In the genomic region with DNA sequence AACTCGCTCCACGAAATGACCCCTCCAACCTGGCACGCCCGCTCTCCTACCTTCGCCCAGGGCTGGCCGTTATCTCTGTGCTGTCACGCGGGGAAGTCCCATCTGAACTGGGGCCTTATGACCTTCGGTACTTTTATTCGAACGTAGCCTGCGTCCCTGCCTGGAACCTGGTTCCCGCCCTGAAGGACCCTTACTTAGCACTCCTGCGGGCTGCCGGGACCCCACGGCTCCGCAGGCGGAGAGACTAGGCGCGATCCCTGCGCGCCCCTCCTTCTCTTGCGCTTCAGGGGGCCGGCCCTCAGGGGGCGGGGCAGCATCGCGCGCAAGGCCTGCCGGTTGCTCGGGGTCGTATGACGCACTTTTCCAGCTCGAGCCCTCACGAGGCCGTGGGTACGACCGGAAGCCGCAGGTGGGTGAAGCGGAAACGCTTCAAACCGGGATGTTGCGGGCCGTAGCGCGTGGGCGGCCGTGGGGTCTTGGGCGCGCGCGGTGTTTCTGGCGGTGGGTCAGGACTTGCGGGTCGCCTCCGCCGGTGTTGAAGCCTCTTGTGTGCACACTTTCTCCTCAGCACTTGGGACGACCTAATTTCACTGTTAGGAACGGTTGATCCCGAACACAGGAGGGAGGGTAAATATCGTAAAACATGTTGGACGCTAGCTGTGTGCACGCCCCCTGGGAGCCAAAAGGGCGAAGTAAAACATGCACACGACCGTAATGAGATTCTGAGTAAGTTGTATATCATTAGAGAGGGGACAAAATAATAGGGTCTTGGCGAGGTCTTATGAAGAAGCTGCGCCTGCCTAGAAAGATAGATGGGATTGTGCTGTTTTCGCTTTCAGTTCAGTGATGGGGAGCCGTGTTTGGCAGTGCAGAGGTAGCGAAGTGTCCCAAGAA, we compare ENCODE assay signal across 1 cellular context.
TF ChIP-seq lines count a peak whose summit lies in the region.

A gene (plus strand): TSS at position 325 of the 894 bp plus-strand sequence. CDS start 6,991 bp downstream, outside the sequence.
A gene with protein sequence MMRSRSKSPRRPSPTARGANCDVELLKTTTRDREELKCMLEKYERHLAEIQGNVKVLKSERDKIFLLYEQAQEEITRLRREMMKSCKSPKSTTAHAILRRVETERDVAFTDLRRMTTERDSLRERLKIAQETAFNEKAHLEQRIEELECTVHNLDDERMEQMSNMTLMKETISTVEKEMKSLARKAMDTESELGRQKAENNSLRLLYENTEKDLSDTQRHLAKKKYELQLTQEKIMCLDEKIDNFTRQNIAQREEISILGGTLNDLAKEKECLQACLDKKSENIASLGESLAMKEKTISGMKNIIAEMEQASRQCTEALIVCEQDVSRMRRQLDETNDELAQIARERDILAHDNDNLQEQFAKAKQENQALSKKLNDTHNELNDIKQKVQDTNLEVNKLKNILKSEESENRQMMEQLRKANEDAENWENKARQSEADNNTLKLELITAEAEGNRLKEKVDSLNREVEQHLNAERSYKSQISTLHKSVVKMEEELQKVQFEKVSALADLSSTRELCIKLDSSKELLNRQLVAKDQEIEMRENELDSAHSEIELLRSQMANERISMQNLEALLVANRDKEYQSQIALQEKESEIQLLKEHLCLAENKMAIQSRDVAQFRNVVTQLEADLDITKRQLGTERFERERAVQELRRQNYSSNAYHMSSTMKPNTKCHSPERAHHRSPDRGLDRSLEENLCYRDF (minus strand): TSS at position 300 of the 894 bp plus-strand sequence. CDS start 45,503 bp downstream, outside the sequence.

TF ChIP-seq in GM12878, 131 proteins besides CTCF, POLR2A, EP300 and RAD21 (continued from another document and continues in another):
- TF ChIP-seq, protein P1, sequence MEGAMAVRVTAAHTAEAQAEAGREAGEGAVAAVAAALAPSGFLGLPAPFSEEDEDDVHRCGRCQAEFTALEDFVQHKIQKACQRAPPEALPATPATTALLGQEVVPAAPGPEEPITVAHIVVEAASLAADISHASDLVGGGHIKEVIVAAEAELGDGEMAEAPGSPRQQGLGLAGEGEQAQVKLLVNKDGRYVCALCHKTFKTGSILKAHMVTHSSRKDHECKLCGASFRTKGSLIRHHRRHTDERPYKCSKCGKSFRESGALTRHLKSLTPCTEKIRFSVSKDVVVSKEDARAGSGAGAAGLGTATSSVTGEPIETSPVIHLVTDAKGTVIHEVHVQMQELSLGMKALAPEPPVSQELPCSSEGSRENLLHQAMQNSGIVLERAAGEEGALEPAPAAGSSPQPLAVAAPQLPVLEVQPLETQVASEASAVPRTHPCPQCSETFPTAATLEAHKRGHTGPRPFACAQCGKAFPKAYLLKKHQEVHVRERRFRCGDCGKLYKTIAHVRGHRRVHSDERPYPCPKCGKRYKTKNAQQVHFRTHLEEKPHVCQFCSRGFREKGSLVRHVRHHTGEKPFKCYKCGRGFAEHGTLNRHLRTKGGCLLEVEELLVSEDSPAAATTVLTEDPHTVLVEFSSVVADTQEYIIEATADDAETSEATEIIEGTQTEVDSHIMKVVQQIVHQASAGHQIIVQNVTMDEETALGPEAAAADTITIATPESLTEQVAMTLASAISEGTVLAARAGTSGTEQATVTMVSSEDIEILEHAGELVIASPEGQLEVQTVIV (IDR thresholded peaks at IDR 0.05; ENCODE audit: borderline replicate concordance, partially characterized antibody): no peak
- peak; percentile 98 for TF ChIP-seq GATAD2B (conservative IDR thresholded peaks at IDR 0.05; ENCODE audit: low read depth)
- TF ChIP-seq, protein P2, sequence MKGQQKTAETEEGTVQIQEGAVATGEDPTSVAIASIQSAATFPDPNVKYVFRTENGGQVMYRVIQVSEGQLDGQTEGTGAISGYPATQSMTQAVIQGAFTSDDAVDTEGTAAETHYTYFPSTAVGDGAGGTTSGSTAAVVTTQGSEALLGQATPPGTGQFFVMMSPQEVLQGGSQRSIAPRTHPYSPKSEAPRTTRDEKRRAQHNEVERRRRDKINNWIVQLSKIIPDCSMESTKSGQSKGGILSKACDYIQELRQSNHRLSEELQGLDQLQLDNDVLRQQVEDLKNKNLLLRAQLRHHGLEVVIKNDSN (IDR thresholded peaks at IDR 0.05; ENCODE audit: borderline replicate concordance, extremely low read length, insufficient read depth, low read depth, low read length): peak; percentile 38
- no peak for TF ChIP-seq CBX5 (IDR thresholded peaks at IDR 0.05; ENCODE audit: low read depth)
- TF ChIP-seq HDAC2 (IDR thresholded peaks at IDR 0.05): no peak
- TF ChIP-seq EGR1 (IDR thresholded peaks at IDR 0.05; ENCODE audit: borderline replicate concordance in 1 of 2, low read depth in 2 of 2, low read length in 2 of 2): peak; percentile 76 to 99
- TF ChIP-seq POU2F2 (IDR thresholded peaks at IDR 0.05; ENCODE audit: borderline replicate concordance, low read depth, low read length): peak; percentile 78; the same call in 1 of the 3 replicates
- no peak for TF ChIP-seq SUZ12 (IDR thresholded peaks at IDR 0.05; ENCODE audit: unreplicated experiment)
- TF ChIP-seq RFX5 (IDR thresholded peaks at IDR 0.05; ENCODE audit: low read depth, low read length): no peak
- TF ChIP-seq, protein P3, sequence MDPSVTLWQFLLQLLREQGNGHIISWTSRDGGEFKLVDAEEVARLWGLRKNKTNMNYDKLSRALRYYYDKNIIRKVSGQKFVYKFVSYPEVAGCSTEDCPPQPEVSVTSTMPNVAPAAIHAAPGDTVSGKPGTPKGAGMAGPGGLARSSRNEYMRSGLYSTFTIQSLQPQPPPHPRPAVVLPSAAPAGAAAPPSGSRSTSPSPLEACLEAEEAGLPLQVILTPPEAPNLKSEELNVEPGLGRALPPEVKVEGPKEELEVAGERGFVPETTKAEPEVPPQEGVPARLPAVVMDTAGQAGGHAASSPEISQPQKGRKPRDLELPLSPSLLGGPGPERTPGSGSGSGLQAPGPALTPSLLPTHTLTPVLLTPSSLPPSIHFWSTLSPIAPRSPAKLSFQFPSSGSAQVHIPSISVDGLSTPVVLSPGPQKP (IDR thresholded peaks at IDR 0.05; ENCODE audit: low read depth, low read length): no peak; the same call in 1 of the 2 replicates
- no peak for TF ChIP-seq YBX1 (IDR thresholded peaks at IDR 0.05)
- TF ChIP-seq SIX5 (IDR thresholded peaks at IDR 0.05; ENCODE audit: low read depth, low read length, severe bottlenecking): no peak
- peak; percentile 41 for TF ChIP-seq YY1 (IDR thresholded peaks at IDR 0.05; ENCODE audit: low read depth, low read length)
- TF ChIP-seq NRF1 (conservative IDR thresholded peaks at IDR 0.05; ENCODE audit: low read depth, low read length): 0 out of 2 replicates have a peak, but pooled peaks have one; percentile 13
- TF ChIP-seq SMARCA5 (IDR thresholded peaks at IDR 0.05): peak; percentile 48; the same call in 1 of the 2 replicates
- peak; percentile 90 for TF ChIP-seq ATF7 (IDR thresholded peaks at IDR 0.05; ENCODE audit: low read depth)
- TF ChIP-seq ZSCAN29 (IDR thresholded peaks at IDR 0.05): peak; percentile 72; the same call in 1 of the 2 replicates
- TF ChIP-seq CHD2 (IDR thresholded peaks at IDR 0.05; ENCODE audit: borderline replicate concordance, low read depth, low read length): peak; percentile 64; the same call in 1 of the 2 replicates
- peak; percentile 82 for TF ChIP-seq POLR2AphosphoS2 (IDR thresholded peaks at IDR 0.05; ENCODE audit: low read depth, low read length)
- TF ChIP-seq FOXM1 (IDR thresholded peaks at IDR 0.05; ENCODE audit: low read depth, low read length): 0 out of 2 replicates have a peak, but pooled peaks have one; percentile 39
- 0 out of 2 replicates have a peak, but pooled peaks have one; percentile 44 for TF ChIP-seq TARDBP (IDR thresholded peaks at IDR 0.05; ENCODE audit: borderline replicate concordance)
- peak; percentile 17; the same call in 1 of the 2 replicates for TF ChIP-seq MTA3 (IDR thresholded peaks at IDR 0.05; ENCODE audit: borderline replicate concordance, low read length)
- peak; percentile 83 for TF ChIP-seq GABPA (IDR thresholded peaks at IDR 0.05; ENCODE audit: low read depth)
- peak; percentile 80 for TF ChIP-seq NR2C1 (IDR thresholded peaks at IDR 0.05)
- no peak for TF ChIP-seq MYB (IDR thresholded peaks at IDR 0.05; ENCODE audit: borderline replicate concordance, low read depth, low read length)
- peak; percentile 89 for TF ChIP-seq LARP7 (IDR thresholded peaks at IDR 0.05)
- peak; percentile 94 to 96 for TF ChIP-seq IKZF2 (IDR thresholded peaks at IDR 0.05)
- TF ChIP-seq, protein P4, sequence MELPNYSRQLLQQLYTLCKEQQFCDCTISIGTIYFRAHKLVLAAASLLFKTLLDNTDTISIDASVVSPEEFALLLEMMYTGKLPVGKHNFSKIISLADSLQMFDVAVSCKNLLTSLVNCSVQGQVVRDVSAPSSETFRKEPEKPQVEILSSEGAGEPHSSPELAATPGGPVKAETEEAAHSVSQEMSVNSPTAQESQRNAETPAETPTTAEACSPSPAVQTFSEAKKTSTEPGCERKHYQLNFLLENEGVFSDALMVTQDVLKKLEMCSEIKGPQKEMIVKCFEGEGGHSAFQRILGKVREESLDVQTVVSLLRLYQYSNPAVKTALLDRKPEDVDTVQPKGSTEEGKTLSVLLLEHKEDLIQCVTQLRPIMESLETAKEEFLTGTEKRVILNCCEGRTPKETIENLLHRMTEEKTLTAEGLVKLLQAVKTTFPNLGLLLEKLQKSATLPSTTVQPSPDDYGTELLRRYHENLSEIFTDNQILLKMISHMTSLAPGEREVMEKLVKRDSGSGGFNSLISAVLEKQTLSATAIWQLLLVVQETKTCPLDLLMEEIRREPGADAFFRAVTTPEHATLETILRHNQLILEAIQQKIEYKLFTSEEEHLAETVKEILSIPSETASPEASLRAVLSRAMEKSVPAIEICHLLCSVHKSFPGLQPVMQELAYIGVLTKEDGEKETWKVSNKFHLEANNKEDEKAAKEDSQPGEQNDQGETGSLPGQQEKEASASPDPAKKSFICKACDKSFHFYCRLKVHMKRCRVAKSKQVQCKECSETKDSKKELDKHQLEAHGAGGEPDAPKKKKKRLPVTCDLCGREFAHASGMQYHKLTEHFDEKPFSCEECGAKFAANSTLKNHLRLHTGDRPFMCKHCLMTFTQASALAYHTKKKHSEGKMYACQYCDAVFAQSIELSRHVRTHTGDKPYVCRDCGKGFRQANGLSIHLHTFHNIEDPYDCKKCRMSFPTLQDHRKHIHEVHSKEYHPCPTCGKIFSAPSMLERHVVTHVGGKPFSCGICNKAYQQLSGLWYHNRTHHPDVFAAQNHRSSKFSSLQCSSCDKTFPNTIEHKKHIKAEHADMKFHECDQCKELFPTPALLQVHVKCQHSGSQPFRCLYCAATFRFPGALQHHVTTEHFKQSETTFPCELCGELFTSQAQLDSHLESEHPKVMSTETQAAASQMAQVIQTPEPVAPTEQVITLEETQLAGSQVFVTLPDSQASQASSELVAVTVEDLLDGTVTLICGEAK (IDR thresholded peaks at IDR 0.05; ENCODE audit: borderline replicate concordance): peak; percentile 86
- TF ChIP-seq, protein P5, sequence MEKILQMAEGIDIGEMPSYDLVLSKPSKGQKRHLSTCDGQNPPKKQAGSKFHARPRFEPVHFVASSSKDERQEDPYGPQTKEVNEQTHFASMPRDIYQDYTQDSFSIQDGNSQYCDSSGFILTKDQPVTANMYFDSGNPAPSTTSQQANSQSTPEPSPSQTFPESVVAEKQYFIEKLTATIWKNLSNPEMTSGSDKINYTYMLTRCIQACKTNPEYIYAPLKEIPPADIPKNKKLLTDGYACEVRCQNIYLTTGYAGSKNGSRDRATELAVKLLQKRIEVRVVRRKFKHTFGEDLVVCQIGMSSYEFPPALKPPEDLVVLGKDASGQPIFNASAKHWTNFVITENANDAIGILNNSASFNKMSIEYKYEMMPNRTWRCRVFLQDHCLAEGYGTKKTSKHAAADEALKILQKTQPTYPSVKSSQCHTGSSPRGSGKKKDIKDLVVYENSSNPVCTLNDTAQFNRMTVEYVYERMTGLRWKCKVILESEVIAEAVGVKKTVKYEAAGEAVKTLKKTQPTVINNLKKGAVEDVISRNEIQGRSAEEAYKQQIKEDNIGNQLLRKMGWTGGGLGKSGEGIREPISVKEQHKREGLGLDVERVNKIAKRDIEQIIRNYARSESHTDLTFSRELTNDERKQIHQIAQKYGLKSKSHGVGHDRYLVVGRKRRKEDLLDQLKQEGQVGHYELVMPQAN (conservative IDR thresholded peaks at IDR 0.05): peak; percentile 94
- peak; percentile 93 for TF ChIP-seq NBN (IDR thresholded peaks at IDR 0.05)
- TF ChIP-seq SIN3A (IDR thresholded peaks at IDR 0.05; ENCODE audit: low read depth, low read length): peak; percentile 51; the same call in 1 of the 2 replicates
- TF ChIP-seq, protein P6, sequence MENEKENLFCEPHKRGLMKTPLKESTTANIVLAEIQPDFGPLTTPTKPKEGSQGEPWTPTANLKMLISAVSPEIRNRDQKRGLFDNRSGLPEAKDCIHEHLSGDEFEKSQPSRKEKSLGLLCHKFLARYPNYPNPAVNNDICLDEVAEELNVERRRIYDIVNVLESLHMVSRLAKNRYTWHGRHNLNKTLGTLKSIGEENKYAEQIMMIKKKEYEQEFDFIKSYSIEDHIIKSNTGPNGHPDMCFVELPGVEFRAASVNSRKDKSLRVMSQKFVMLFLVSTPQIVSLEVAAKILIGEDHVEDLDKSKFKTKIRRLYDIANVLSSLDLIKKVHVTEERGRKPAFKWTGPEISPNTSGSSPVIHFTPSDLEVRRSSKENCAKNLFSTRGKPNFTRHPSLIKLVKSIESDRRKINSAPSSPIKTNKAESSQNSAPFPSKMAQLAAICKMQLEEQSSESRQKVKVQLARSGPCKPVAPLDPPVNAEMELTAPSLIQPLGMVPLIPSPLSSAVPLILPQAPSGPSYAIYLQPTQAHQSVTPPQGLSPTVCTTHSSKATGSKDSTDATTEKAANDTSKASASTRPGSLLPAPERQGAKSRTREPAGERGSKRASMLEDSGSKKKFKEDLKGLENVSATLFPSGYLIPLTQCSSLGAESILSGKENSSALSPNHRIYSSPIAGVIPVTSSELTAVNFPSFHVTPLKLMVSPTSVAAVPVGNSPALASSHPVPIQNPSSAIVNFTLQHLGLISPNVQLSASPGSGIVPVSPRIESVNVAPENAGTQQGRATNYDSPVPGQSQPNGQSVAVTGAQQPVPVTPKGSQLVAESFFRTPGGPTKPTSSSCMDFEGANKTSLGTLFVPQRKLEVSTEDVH (IDR thresholded peaks at IDR 0.05; ENCODE audit: low read depth, partially characterized antibody): peak; percentile 38
- TF ChIP-seq, protein P7, sequence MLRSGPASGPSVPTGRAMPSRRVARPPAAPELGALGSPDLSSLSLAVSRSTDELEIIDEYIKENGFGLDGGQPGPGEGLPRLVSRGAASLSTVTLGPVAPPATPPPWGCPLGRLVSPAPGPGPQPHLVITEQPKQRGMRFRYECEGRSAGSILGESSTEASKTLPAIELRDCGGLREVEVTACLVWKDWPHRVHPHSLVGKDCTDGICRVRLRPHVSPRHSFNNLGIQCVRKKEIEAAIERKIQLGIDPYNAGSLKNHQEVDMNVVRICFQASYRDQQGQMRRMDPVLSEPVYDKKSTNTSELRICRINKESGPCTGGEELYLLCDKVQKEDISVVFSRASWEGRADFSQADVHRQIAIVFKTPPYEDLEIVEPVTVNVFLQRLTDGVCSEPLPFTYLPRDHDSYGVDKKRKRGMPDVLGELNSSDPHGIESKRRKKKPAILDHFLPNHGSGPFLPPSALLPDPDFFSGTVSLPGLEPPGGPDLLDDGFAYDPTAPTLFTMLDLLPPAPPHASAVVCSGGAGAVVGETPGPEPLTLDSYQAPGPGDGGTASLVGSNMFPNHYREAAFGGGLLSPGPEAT (IDR thresholded peaks at IDR 0.05; ENCODE audit: low read depth): peak; percentile 74; the same call in 1 of the 2 replicates
